ENCODE assay signal across 10 cellular contexts in genomic region chr9:135077497-135078200, GRCh38. TPM values are rescaled to one million over a fixed set of nuclear protein-coding genes. Genes with fewer than 3 reads are reported as not detected.
A peak's percentile ranks its signal among the peaks of the same experiment; 100 is the strongest.
DNase-seq lines count a peak whose midpoint lies in the region; ATAC-seq, FAIRE-seq and TF ChIP-seq lines count a peak whose summit lies in the region.
"Had no signal": no experiment of that assay in that cellular context is flagged by ENCODE, and none has a peak within 500 bp of the region (broad histone marks: within the 10 kb centered on the region; RNA-seq: fewer than 3 reads in every experiment).

No MANE protein-coding gene starts in this region.

- no peaks in the 10 kb centered on the region for H3K36me3 Mint-ChIP-seq in WTC11

- no TSS peak for BruUV-seq in HepG2 (replicated peaks; lab: Mats Ljungman, UMichigan)

- H3K4me1 ChIP-seq in HEK293 (ENCODE audit: control insufficient read depth, insufficient read depth, low read length) (no peaks in the 10 kb centered on the region), HepG2 (ENCODE audit: insufficient read depth, low read length) (0 out of 2 replicates have a peak, but pooled peaks cover 7% of the 10 kb centered on the region)
- H3K4me1 ChIP-seq: parathyroid adenoma had no signal

- no peak overlapping the region for H3K27ac Mint-ChIP-seq in WTC11

- TF ChIP-seq RAD21 in HepG2 (CRISPR knock-in tag; IDR thresholded peaks at IDR 0.05), result no peak

- WGBS in HepG2 (ENCODE audit: low lambda C conversion rate), result 38% methylated on average over 6 of the region's 12 CpGs

- intact Hi-C loops in HepG2 (cut with micrococcal nuclease; ENCODE audit: unreplicated experiment) (no loop called here), left colon (cut with DNase I, micrococcal nuclease) (no loop called here)

- no peaks in the 10 kb centered on the region for H3K9me3 ChIP-seq in HEK293 (ENCODE audit: control insufficient read depth, insufficient read depth, low read depth, low read length)
- H3K9me3 ChIP-seq in HepG2 (ENCODE audit: low read length), result no peaks in the 10 kb centered on the region

- no peak overlapping the region for H3K4me3 ChIP-seq in AG10803 (ENCODE audit: low read length)
- H3K4me3 ChIP-seq in HEK293 (ENCODE audit: low read depth, low read length), result no peak overlapping the region
- H3K4me3 ChIP-seq in HepG2 (replicated peaks in 1 of 3; ENCODE audit: insufficient read depth in 1 of 3, low read depth in 2 of 3, low read length in 3 of 3), result no peak overlapping the region

- TF ChIP-seq EP300 in HepG2 (IDR thresholded peaks at IDR 0.05; ENCODE audit: low read depth in 2 of 2, low read length in 2 of 2) (no peak), HepG2 (CRISPR knock-in tag; IDR thresholded peaks at IDR 0.05; ENCODE audit: borderline replicate concordance) (no peak)

- no peak for FAIRE-seq in HepG2 (lab: Jason Lieb, UNC)

- H3K27ac ChIP-seq in HEK293 (ENCODE audit: extremely low read depth, low read depth, low read length) (no peak overlapping the region), HepG2 (ENCODE audit: extremely low read length, insufficient read depth, low read length) (no peak overlapping the region)
- H3K27ac ChIP-seq: parathyroid adenoma had no signal

- peak; percentile 48 for ATAC-seq in WTC11
- ATAC-seq in HepG2, result peak; percentile 50; the same call in 2 of the 3 replicates
- no peak for ATAC-seq in left colon

- no peak for TF ChIP-seq POLR2A in HepG2 (IDR thresholded peaks at IDR 0.05; ENCODE audit: insufficient read depth in 1 of 2, low read depth in 2 of 2, low read length in 2 of 2)

- in situ Hi-C loops in HepG2 (cut with HindIII; ENCODE audit: extremely low pct_ligation_motif_present, low pct_unique_long_range_greater_than_20kb), result no loop called here

- H3K9ac ChIP-seq in HepG2 (ENCODE audit: insufficient read depth, low read depth, low read length), result no peak overlapping the region
- H3K9ac ChIP-seq: parathyroid adenoma had no signal

- peak overlapping the region; percentile 35; the same call in 1 of the 2 replicates for H3K4me3 Mint-ChIP-seq in WTC11

- TF ChIP-seq CTCF in AG10803 (conservative IDR thresholded peaks at IDR 0.05; ENCODE audit: low read length) (no peak), HEK293 (tag by site-specific recombination; IDR thresholded peaks at IDR 0.05) (no peak), WTC11 (IDR thresholded peaks at IDR 0.05) (no peak), HepG2 (CRISPR knock-in tag; IDR thresholded peaks at IDR 0.05) (no peak)

- peaks cover 20% of the 10 kb centered on the region for H3K27me3 Mint-ChIP-seq in WTC11 (ENCODE audit: low read depth)

- H3K79me2 ChIP-seq in HepG2 (ENCODE audit: insufficient read depth, low read length), result no peaks in the 10 kb centered on the region
- H3K79me2 ChIP-seq: parathyroid adenoma had no signal

- H3K4me2 ChIP-seq in HepG2 (ENCODE audit: low read depth, low read length), result no peak overlapping the region

- CTCF ChIA-PET in HEK293 (lab: Yijun Ruan, JAX), result interaction anchor here (0.6 to 4.0 kb wide), 4 partner anchors 299 to 628 kb away, joined by 3 to 20 read pairs (median 4); no protein-coding TSS in a partner anchor
- CTCF ChIA-PET in WTC11 (lab: Charles Lee), result no interaction called here
- CTCF ChIA-PET in HepG2 (lab: Yijun Ruan, JAX; ENCODE audit: low intra/inter-chr PET ratio, low total read pairs), result no interaction called here

- no peaks in the 10 kb centered on the region for H3K9me3 Mint-ChIP-seq in WTC11

- H2AFZ ChIP-seq in HepG2 (ENCODE audit: low read length), result no peak overlapping the region
- H2AFZ ChIP-seq: parathyroid adenoma had no signal

- peaks cover 11% of the 10 kb centered on the region for H3K4me1 Mint-ChIP-seq in WTC11

- H3K36me3 ChIP-seq in HEK293 (ENCODE audit: control insufficient read depth in 2 of 2, insufficient read depth in 1 of 2, low read length in 2 of 2) (no peaks in the 10 kb centered on the region), HepG2 (replicated peaks in 1 of 2; ENCODE audit: control insufficient read depth in 1 of 2, insufficient read depth in 2 of 2, low read length in 2 of 2) (no peaks in the 10 kb centered on the region)

- peaks cover 3 to 68% of the 10 kb centered on the region in 2 experiments; a peak in 4 of 5 replicates for H3K27me3 ChIP-seq in HepG2 (ENCODE audit: control insufficient read depth in 1 of 2, insufficient read depth in 2 of 2, low read length in 2 of 2)

- POLR2A ChIA-PET in HEK293 (lab: Yijun Ruan, JAX) (no interaction called here), WTC11 (lab: Charles Lee) (no interaction called here), HepG2 (lab: Yijun Ruan, JAX) (no interaction called here)

- peak; percentile 11 for DNase-seq in AG10803 (ENCODE audit: low read depth)
- peak; percentile 80 for DNase-seq in WTC11 (ENCODE audit: low spot score)
- no peak for DNase-seq in HepG2 (ENCODE audit: low spot score)
- DNase-seq in stimulated activated naive CD4-positive, alpha-beta T cell (lab: John Stamatoyannopoulos, UW), result no peak
- no peak for DNase-seq in GDM1 (lab: John Stamatoyannopoulos, UW)
- DNase-seq in left colon, result no peak
- no peak for DNase-seq in activated T-cell treated with anti-CD3 and anti-CD28 coated beads, Interleukin-2, amount 50 U/mL, for 1 hour
- DNase-seq: activated gamma-delta T cell had no signal

- peaks cover 7% of the 10 kb centered on the region; the same call in 1 of the 2 replicates for H4K20me1 ChIP-seq in HepG2 (ENCODE audit: insufficient read depth, low read length)

TF ChIP-seq in HEK293, 187 proteins besides CTCF, POLR2A, EP300 and RAD21 (continues in another document):
- TF ChIP-seq ZNF223 (tag by site-specific recombination; IDR thresholded peaks at IDR 0.05), result no peak
- peak; percentile 19; the same call in 1 of the 2 replicates for TF ChIP-seq EGR2 (tag by site-specific recombination; IDR thresholded peaks at IDR 0.05; ENCODE audit: low read depth)

TF ChIP-seq in WTC11, 78 proteins besides CTCF, POLR2A, EP300 and RAD21 (continues in another document):
- TF ChIP-seq ZNF263 (CRISPR knock-in tag; IDR thresholded peaks at IDR 0.05; ENCODE audit: low read depth) (no peak), FOXK1 (CRISPR knock-in tag; IDR thresholded peaks at IDR 0.05) (peak; percentile 75; the same call in 1 of the 2 replicates), ZNF232 (CRISPR knock-in tag; IDR thresholded peaks at IDR 0.05) (peak; percentile 74; the same call in 1 of the 2 replicates), ATF1 (CRISPR knock-in tag; IDR thresholded peaks at IDR 0.05) (0 out of 2 replicates have a peak, but pooled peaks have one; percentile 67), EMX1 (CRISPR knock-in tag; IDR thresholded peaks at IDR 0.05) (no peak), PRRX2 (CRISPR knock-in tag; IDR thresholded peaks at IDR 0.05) (no peak), CREM (CRISPR knock-in tag; IDR thresholded peaks at IDR 0.05) (0 out of 2 replicates have a peak, but pooled peaks have one; percentile 55)

TF ChIP-seq in HepG2, 621 proteins besides CTCF, POLR2A, EP300 and RAD21 (continues in another document):
- TF ChIP-seq TSC22D2 (CRISPR knock-in tag; IDR thresholded peaks at IDR 0.05; ENCODE audit: borderline replicate concordance) (peak; percentile 62; the same call in 1 of the 2 replicates), KDM2A (CRISPR knock-in tag; IDR thresholded peaks at IDR 0.05; ENCODE audit: borderline replicate concordance, low read depth) (0 out of 2 replicates have a peak, but pooled peaks have one; percentile 25), ZNF18 (CRISPR knock-in tag; IDR thresholded peaks at IDR 0.05; ENCODE audit: insufficient replicate concordance) (no peak)

RNA-seq across cellular contexts. Expression of gene OLFM1, which starts 9.8 kb away (rescaled TPM):
- total RNA-seq in WTC11 (2021) (31.8 to 37.6 TPM (median 31.9 TPM) in 3 replicates), HepG2 (2016; rRNA removed; fragmentation: Illumina TruSeq; extraction: Trizol) (not detected in 2 replicates), left colon (1 to 10 TPM; 6.0 to 7.8 TPM)
- not detected in 2 replicates for total RNA-seq in HepG2 (2016; cell fraction: cytosol; rRNA removed; fragmentation: Illumina TruSeq; extraction: Trizol; ENCODE audit: low read depth)
- not detected in 2 replicates for total RNA-seq in HepG2 (2016; cell fraction: insoluble cytoplasmic fraction; rRNA removed; fragmentation: Illumina TruSeq; extraction: Trizol)
- not detected in 2 replicates for total RNA-seq in HepG2 (2016; cell fraction: membrane; rRNA removed; fragmentation: Illumina TruSeq; extraction: Trizol)
- total RNA-seq in HepG2 (2016; cell fraction: nucleus; rRNA removed; fragmentation: Illumina TruSeq; extraction: Trizol), result not detected in 2 replicates
- 0.03 TPM in 1 of 2 replicates, not detected in the other for polyA plus RNA-seq in HepG2 (2011; rRNA removed)
- not detected in 2 replicates for polyA plus RNA-seq in HepG2 (2011; cell fraction: cytosol; rRNA removed)
- polyA plus RNA-seq in HepG2 (2011; cell fraction: nucleus; rRNA removed), result not detected in 2 replicates
- polyA plus RNA-seq in HepG2 (2012), result not detected in 2 replicates
- polyA plus RNA-seq in HepG2 (2016; cell fraction: cytosol; fragmentation: Illumina TruSeq; extraction: Trizol; ENCODE audit: low read depth), result 0.08 TPM in 1 of 2 replicates, not detected in the other
- not detected in 2 replicates for polyA plus RNA-seq in HepG2 (2016; cell fraction: insoluble cytoplasmic fraction; fragmentation: Illumina TruSeq; extraction: Trizol; ENCODE audit: low read depth)
- not detected in 2 replicates for polyA plus RNA-seq in HepG2 (2016; cell fraction: membrane; fragmentation: Illumina TruSeq; extraction: Trizol; ENCODE audit: low read depth)
- not detected in 2 replicates for polyA plus RNA-seq in HepG2 (2016; cell fraction: nucleus; fragmentation: Illumina TruSeq; extraction: Trizol; ENCODE audit: insufficient read depth, low read depth)
- polyA minus RNA-seq in HepG2 (2011; rRNA and poly(A)+ RNA removed; ENCODE audit: low replicate concordance), result 12.4 TPM in 1 of 2 replicates, not detected in the other
- polyA minus RNA-seq in HepG2 (2011; cell fraction: cytosol; rRNA and poly(A)+ RNA removed), result not detected in 2 replicates
- polyA minus RNA-seq in HepG2 (2011; cell fraction: nucleus; rRNA and poly(A)+ RNA removed), result not detected in 2 replicates

Comparison
In these comparisons a context has a peak if more than half of its experiments do, and no peak if none do; other contexts are left out.
1. DNase-seq: peak in AG10803 (single experiment) and WTC11 (single experiment); none in HepG2 (single experiment), stimulated activated naive CD4-positive, alpha-beta T cell (0 of 6), GDM1 (single experiment), left colon (0 of 2) and activated T-cell treated with anti-CD3 and anti-CD28 coated beads, Interleukin-2, amount 50 U/mL, for 1 hour (single experiment).